8 cellular contexts compared by ENCODE assay signal in genomic region chr2:241315879-241316700, GRCh38. TPM values are rescaled to one million over a fixed set of nuclear protein-coding genes. Genes with fewer than 3 reads are reported as not detected.
A peak's percentile ranks its signal among the peaks of the same experiment; 100 is the strongest.
DNase-seq lines count a peak whose midpoint lies in the region; ATAC-seq, FAIRE-seq and TF ChIP-seq lines count a peak whose summit lies in the region.

TSS of gene SEPTIN2 (plus strand) at chr2:241315925. CDS start at chr2:241324233, 8,308 bp downstream.

- ATAC-seq in GM21576 (IDR thresholded peaks at IDR 0.05; ENCODE audit: unreplicated experiment) (peak; percentile 37), IMR-90 (ENCODE audit: low read depth) (peak; percentile 53)

- no TSS peak for BruUV-seq in IMR-90 (replicated peaks; lab: Mats Ljungman, UMichigan)
- no TSS peak for BruUV-seq in mammary epithelial cell (replicated peaks; lab: Mats Ljungman, UMichigan)

- no peak for FAIRE-seq in kidney (lab: Jason Lieb, UNC)

- H3K9me3 ChIP-seq in IMR-90 (ENCODE audit: control insufficient read depth, insufficient read depth, low read length) (no peaks in the 10 kb centered on the region), mammary epithelial cell (replicated peaks; ENCODE audit: insufficient read depth, low read length) (no peaks in the 10 kb centered on the region), kidney (ENCODE audit: control insufficient read depth in 1 of 2, low read length in 2 of 2) (no peaks in the 10 kb centered on the region)

- H3K14ac ChIP-seq in IMR-90 (replicated peaks; ENCODE audit: low read depth, low read length): peak within 1 kb of the TSS; percentile 100

- intact Hi-C loops in IMR-90 (cut with micrococcal nuclease): loop anchor here (2.0 kb wide), 1 partner anchor 43 kb away; no protein-coding TSS in a partner anchor
- intact Hi-C loops in mammary epithelial cell (cut with micrococcal nuclease): loop anchor here (2.0 kb wide), 2 partner anchors 27 to 43 kb away; no protein-coding TSS in a partner anchor
- intact Hi-C loops in kidney (cut with DNase I): no loop called here

- peak within 1 kb of the TSS; percentile 98 for H3K27ac ChIP-seq in IMR-90 (ENCODE audit: insufficient read depth, low read length)
- peak within 1 kb of the TSS; percentile 98 for H3K27ac ChIP-seq in mammary epithelial cell (ENCODE audit: insufficient read depth, low read depth, low read length)
- H3K27ac ChIP-seq in kidney (ENCODE audit: low read depth in 2 of 2, low read length in 2 of 2): peak within 1 kb of the TSS; percentile 99 to 100

- H4K20me1 ChIP-seq in IMR-90 (ENCODE audit: insufficient read depth, low read length) (peaks cover 56% of the 10 kb centered on the region), mammary epithelial cell (ENCODE audit: insufficient read depth, low read length) (peaks cover 5% of the 10 kb centered on the region)

- dilution Hi-C loops in IMR-90 (cut with HindIII; ENCODE audit: low sequenced_read_pairs, unreplicated experiment) (no loop called here), mammary epithelial cell (cut with HindIII; ENCODE audit: low sequenced_read_pairs) (no loop called here)

- CTCF ChIA-PET in IMR-90 (lab: Yijun Ruan, JAX) (interaction anchor here (0.7 kb wide), 1 partner anchor 122 kb away, joined by 3 read pairs; no protein-coding TSS in a partner anchor), mammary epithelial cell (lab: Charles Lee; ENCODE audit: low non-redundant PET) (no interaction called here)

- peaks cover 4% of the 10 kb centered on the region; the same call in 1 of the 2 replicates for H3K36me3 ChIP-seq in IMR-90 (ENCODE audit: control insufficient read depth, insufficient read depth, low read length)
- H3K36me3 ChIP-seq in mammary epithelial cell (ENCODE audit: insufficient read depth, low read length): peaks cover 3% of the 10 kb centered on the region
- no peaks in the 10 kb centered on the region for H3K36me3 ChIP-seq in kidney (ENCODE audit: control insufficient read depth in 1 of 2, insufficient read depth in 2 of 2, low read length in 2 of 2)

- 0% methylated on average over 56 of the region's 76 CpGs; no CpG with 5 or more reads in 1 of the 2 experiments for WGBS in IMR-90 (ENCODE audit: extremely low coverage in 2 of 2, insufficient read length in 1 of 2), 2 experiments
- under 1% methylated on average over 15 of the region's 76 CpGs for WGBS in mammary epithelial cell (ENCODE audit: low coverage, missing lambda C conversion rate)

- peak within 1 kb of the TSS; percentile 100 for H2AK9ac ChIP-seq in IMR-90 (replicated peaks; ENCODE audit: low read depth, low read length, poor library complexity)

- in situ Hi-C loops in IMR-90 (cut with MboI; ENCODE audit: low sequenced_read_pairs): no loop called here
- in situ Hi-C loops in mammary epithelial cell (cut with MboI; ENCODE audit: low sequenced_read_pairs in 2 of 2): no loop called here

- peaks cover 96% of the 10 kb centered on the region for H3K79me2 ChIP-seq in mammary epithelial cell (ENCODE audit: insufficient read depth, low read length)

- peak within 1 kb of the TSS; percentile 84; the same call in 2 of the 3 replicates for H2BK15ac ChIP-seq in IMR-90 (ENCODE audit: low read depth, low read length)

- H4K8ac ChIP-seq in IMR-90 (ENCODE audit: low read depth in 2 of 2, low read length in 2 of 2): peak within 1 kb of the TSS; percentile 98 to 100

- peak within 1 kb of the TSS; percentile 99 for H3K4me2 ChIP-seq in IMR-90 (ENCODE audit: low read depth, low read length)
- H3K4me2 ChIP-seq in mammary epithelial cell (ENCODE audit: insufficient read depth, low read depth, low read length): peak within 1 kb of the TSS; percentile 97

- H3K4me1 ChIP-seq in IMR-90 (ENCODE audit: control insufficient read depth, insufficient read depth, low read length) (peaks cover 5% of the 10 kb centered on the region), mammary epithelial cell (ENCODE audit: insufficient read depth, low read length) (peaks cover 43% of the 10 kb centered on the region), kidney (ENCODE audit: control insufficient read depth in 1 of 2, insufficient read depth in 1 of 2, low read depth in 1 of 2, low read length in 2 of 2) (peaks cover 18% of the 10 kb centered on the region in 2 donors)

- peak within 1 kb of the TSS; percentile 99 for H4K91ac ChIP-seq in IMR-90 (ENCODE audit: insufficient read depth, low read depth, low read length)

- DNase-seq in GM04503 (ENCODE audit: low read depth) (peak; percentile 23), IMR-90 (peak; percentile 28), T-helper 22 cell (ENCODE audit: low read depth) (peak; percentile 67), mammary epithelial cell (peak; percentile 73), kidney (peak; percentile 96), HK-2 (ENCODE audit: unreplicated experiment) (no peak)
- DNase-seq in stimulated activated CD4-positive, alpha-beta T cell treated with anti-CD3 and anti-CD28 coated beads, Interleukin-1b, Interleukin-23, amount 100 ng/mL, for 1 hour (ENCODE audit: low read depth in 2 of 2): peak; percentile 39 to 59

- H2BK5ac ChIP-seq in IMR-90 (ENCODE audit: low read depth, low read length, poor library complexity, severe bottlenecking): peak within 1 kb of the TSS; percentile 99

- H2AK5ac ChIP-seq in IMR-90 (ENCODE audit: low read depth, low read length): peak within 1 kb of the TSS; percentile 100

- peak within 1 kb of the TSS; percentile 99 for H3K23ac ChIP-seq in IMR-90 (ENCODE audit: low read depth, low read length)

- H2BK20ac ChIP-seq in IMR-90 (ENCODE audit: low read depth, low read length): no peak within 1 kb of the TSS

- peaks cover 5% of the 10 kb centered on the region; the same call in 1 of the 2 replicates for H3K9me1 ChIP-seq in IMR-90 (ENCODE audit: insufficient read depth, low read length)

- H3K9ac ChIP-seq in IMR-90 (ENCODE audit: low read depth, low read length) (peak within 1 kb of the TSS; percentile 99), mammary epithelial cell (ENCODE audit: insufficient read depth, low read length) (peak within 1 kb of the TSS; percentile 100), kidney (ENCODE audit: low read length in 2 of 2) (peak within 1 kb of the TSS; percentile 89 to 98)

- peak within 1 kb of the TSS; percentile 92 for H2BK120ac ChIP-seq in IMR-90 (ENCODE audit: low read depth, low read length)

- H3K27me3 ChIP-seq in IMR-90 (ENCODE audit: control insufficient read depth, insufficient read depth, low read length) (no peaks in the 10 kb centered on the region), mammary epithelial cell (ENCODE audit: insufficient read depth, low read length) (no peaks in the 10 kb centered on the region)

- POLR2A ChIA-PET in IMR-90 (lab: Charles Lee; ENCODE audit: unreplicated experiment): interaction anchor here (0.6 to 1.0 kb wide), 2 partner anchors 11 to 13 kb away, joined by 3 to 4 read pairs; no protein-coding TSS in a partner anchor

- peak within 1 kb of the TSS; percentile 100 for H3K4ac ChIP-seq in IMR-90 (ENCODE audit: low read depth, low read length)

- TF ChIP-seq RAD21 in IMR-90 (IDR thresholded peaks at IDR 0.05; ENCODE audit: low read length): no peak

- no peak for TF ChIP-seq CTCF in IMR-90 (conservative IDR thresholded peaks at IDR 0.05; ENCODE audit: low read depth, low read length)
- TF ChIP-seq CTCF in mammary epithelial cell (conservative IDR thresholded peaks at IDR 0.05 in 1 of 2, IDR thresholded peaks at IDR 0.05 in 1 of 2; ENCODE audit: extremely low read depth in 1 of 2, insufficient read depth in 1 of 2, low read depth in 1 of 2, low read length in 2 of 2): no peak
- TF ChIP-seq CTCF in kidney (IDR thresholded peaks at IDR 0.05; ENCODE audit: borderline replicate concordance, extremely low read depth, insufficient read depth): no peak

- peak within 1 kb of the TSS; percentile 95 for H3K18ac ChIP-seq in IMR-90 (ENCODE audit: low read depth, low read length)

- H3K56ac ChIP-seq in IMR-90 (ENCODE audit: extremely low read depth, insufficient read depth, low read length): peak within 1 kb of the TSS; percentile 100

- H3K79me1 ChIP-seq in IMR-90 (ENCODE audit: low read depth in 1 of 2, low read length in 2 of 2): peaks cover 5 to 46% of the 10 kb centered on the region in 2 experiments; a peak in 3 of 4 replicates

- H4K5ac ChIP-seq in IMR-90 (ENCODE audit: low read depth, low read length): peak within 1 kb of the TSS; percentile 99

- peak; percentile 56 for TF ChIP-seq POLR2A in IMR-90 (IDR thresholded peaks at IDR 0.05; ENCODE audit: low read depth, low read length)

- H2AFZ ChIP-seq in IMR-90 (replicated peaks; ENCODE audit: low read length, poor library complexity) (peak within 1 kb of the TSS; percentile 96), mammary epithelial cell (ENCODE audit: low read depth, low read length) (peak within 1 kb of the TSS; percentile 97)

- H3K4me3 ChIP-seq in IMR-90 (ENCODE audit: insufficient read depth, low read depth, low read length): peak within 1 kb of the TSS; percentile 98
- peak within 1 kb of the TSS; percentile 96 to 99 (median 99) for H3K4me3 ChIP-seq in mammary epithelial cell (replicated peaks in 1 of 3; ENCODE audit: insufficient read depth in 1 of 3, low read depth in 2 of 3, low read length in 3 of 3)
- H3K4me3 ChIP-seq in kidney (ENCODE audit: low read length in 2 of 2): peak within 1 kb of the TSS; percentile 82 to 96

TF ChIP-seq in IMR-90, 13 proteins besides CTCF, POLR2A, EP300 and RAD21:
- TF ChIP-seq CHD1 (IDR thresholded peaks at IDR 0.05; ENCODE audit: low read depth, low read length) (no peak; the same call in 1 of the 2 replicates), NFE2L2 (IDR thresholded peaks at IDR 0.05; ENCODE audit: low read depth, low read length) (no peak), MAFK (IDR thresholded peaks at IDR 0.05; ENCODE audit: low read depth, low read length) (no peak), RFX5 (IDR thresholded peaks at IDR 0.05; ENCODE audit: low read depth, low read length) (no peak), BHLHE40 (IDR thresholded peaks at IDR 0.05; ENCODE audit: low read depth, low read length) (no peak)

RNA-seq across cellular contexts. Expression of gene SEPTIN2, which starts in this region (rescaled TPM):
- 504 and 570 TPM in 2 replicates for total RNA-seq in IMR-90 (2012; rRNA removed)
- 320 and 420 TPM in 2 replicates for polyA plus RNA-seq in IMR-90 (2012; rRNA removed)
- 75.8 and 130 TPM in 2 replicates for polyA plus RNA-seq in IMR-90 (2012; cell fraction: cytosol; rRNA removed)
- 96.8 and 681 TPM in 2 replicates for polyA plus RNA-seq in IMR-90 (2012; cell fraction: nucleus; rRNA removed; ENCODE audit: low replicate concordance)
- 100 to 1,000 TPM; 294 to 300 TPM for total RNA-seq in mammary epithelial cell
- polyA plus RNA-seq in mammary epithelial cell: 223 TPM
- polyA minus RNA-seq in mammary epithelial cell: 528 TPM
- 435 TPM for total RNA-seq in kidney
- polyA plus RNA-seq in kidney (ENCODE audit: insufficient read depth, low read depth, low replicate concordance): 187 TPM
